ENCODE assay signal across 19 cellular contexts in genomic region chr17:19771971-19772630, GRCh38. TPM values are rescaled to one million over a fixed set of nuclear protein-coding genes. Genes with fewer than 3 reads are reported as not detected.
A peak's percentile ranks its signal among the peaks of the same experiment; 100 is the strongest.
DNase-seq lines count a peak whose midpoint lies in the region; ATAC-seq and FAIRE-seq lines count a peak whose summit lies in the region.
"Had no signal": no experiment of that assay in that cellular context is flagged by ENCODE, and none has a peak within 500 bp of the region (broad histone marks: within the 10 kb centered on the region; RNA-seq: fewer than 3 reads in every experiment).

No MANE protein-coding gene starts in this region.

- peak; percentile 53 for ATAC-seq in sciatic nerve
- ATAC-seq: K562, lower lobe of right lung had no signal

- H3K4me1 Mint-ChIP-seq in activated naive CD4-positive, alpha-beta T cell treated with anti-CD3 and anti-CD28 coated beads, Interleukin-2, amount 50 U/mL, for 24 hours, result peaks cover 87% of the 10 kb centered on the region

- no peaks in the 10 kb centered on the region for H3K9me3 Mint-ChIP-seq in activated naive CD4-positive, alpha-beta T cell treated with anti-CD3 and anti-CD28 coated beads, Interleukin-2, amount 50 U/mL, for 24 hours
- H3K9me3 Mint-ChIP-seq: dendritic cell treated with granulocyte-macrophage colony-stimulating factor and Interleukin-4, amounts not matched to agents 40 ng/mL and 50 ng/mL, for 4 days had no signal

- no peaks in the 10 kb centered on the region for H3K27me3 Mint-ChIP-seq in activated naive CD4-positive, alpha-beta T cell treated with anti-CD3 and anti-CD28 coated beads, Interleukin-2, amount 50 U/mL, for 24 hours

- DNase-seq in activated CD8-positive, alpha-beta memory T cell treated with anti-CD3 and anti-CD28 coated beads, Interleukin-2, amount 50 U/mL, for 1 hour (ENCODE audit: extremely low read depth), result peak; percentile 17
- DNase-seq in activated CD8-positive, alpha-beta memory T cell treated with anti-CD3 and anti-CD28 coated beads, Interleukin-2, amount 50 U/mL, for 4 hours, result no peak
- DNase-seq in DMS79 treated with DMSO at 0.1 percent for 48 hours (lab: John Stamatoyannopoulos, UW), result peak; percentile 19
- no peak for DNase-seq in sciatic nerve (ENCODE audit: low spot score)
- DNase-seq in GM19239 (ENCODE audit: insufficient read length, low spot score), result no peak
- DNase-seq in cerebellar nuclear complex (lab: John Stamatoyannopoulos, UW), result no peak
- DNase-seq in SIG-M5 (lab: John Stamatoyannopoulos, UW), result no peak
- DNase-seq: COR-L47, GOT3, lower lobe of right lung, NCI-H1092 treated with DMSO at 0.1 percent for 48 hours, NCI-H2107, NCI-H748 treated with DMSO at 0.1 percent for 48 hours, PC-9 had no signal

- H3K36me3 Mint-ChIP-seq in activated naive CD4-positive, alpha-beta T cell treated with anti-CD3 and anti-CD28 coated beads, Interleukin-2, amount 50 U/mL, for 24 hours, result peaks cover 4% of the 10 kb centered on the region

- FAIRE-seq in GM19239 (lab: Jason Lieb, UNC), result no peak
- FAIRE-seq: astrocyte, K562 had no signal

- peak overlapping the region; percentile 75 for H3K4me3 Mint-ChIP-seq in activated naive CD4-positive, alpha-beta T cell treated with anti-CD3 and anti-CD28 coated beads, Interleukin-2, amount 50 U/mL, for 24 hours
- H3K4me3 Mint-ChIP-seq: dendritic cell treated with granulocyte-macrophage colony-stimulating factor and Interleukin-4, amounts not matched to agents 40 ng/mL and 50 ng/mL, for 4 days had no signal

- intact Hi-C loops in sciatic nerve (cut with DNase I), result loop anchor here (1.0 kb wide), 1 partner anchor 35 kb away; no protein-coding TSS in a partner anchor

- H3K27ac Mint-ChIP-seq in activated naive CD4-positive, alpha-beta T cell treated with anti-CD3 and anti-CD28 coated beads, Interleukin-2, amount 50 U/mL, for 24 hours, result peak overlapping the region; percentile 81
- H3K27ac Mint-ChIP-seq: dendritic cell treated with granulocyte-macrophage colony-stimulating factor and Interleukin-4, amounts not matched to agents 40 ng/mL and 50 ng/mL, for 4 days had no signal

RNA-seq across cellular contexts. Expression of gene ALDH3A1, which starts 24.0 kb away (rescaled TPM):
- 0.76 TPM for total RNA-seq in sciatic nerve
- total RNA-seq: astrocyte, K562 had no signal

RNA-seq across cellular contexts. Expression of gene SLC47A2, which starts 55.7 kb away (rescaled TPM):
- total RNA-seq in sciatic nerve, result not detected
- total RNA-seq: astrocyte, K562, lower lobe of right lung, pulmonary artery endothelial cell had no signal

Comparison
In these comparisons a context has a peak if more than half of its experiments do, and no peak if none do; other contexts are left out.
1. DNase-seq: peak in activated CD8-positive, alpha-beta memory T cell treated with anti-CD3 and anti-CD28 coated beads, Interleukin-2, amount 50 U/mL, for 1 hour (single experiment) and DMS79 treated with DMSO at 0.1 percent for 48 hours (single experiment); none in activated CD8-positive, alpha-beta memory T cell treated with anti-CD3 and anti-CD28 coated beads, Interleukin-2, amount 50 U/mL, for 4 hours (single experiment), sciatic nerve (single experiment), GM19239 (single experiment), cerebellar nuclear complex (0 of 2) and SIG-M5 (single experiment).